In the genomic region with DNA sequence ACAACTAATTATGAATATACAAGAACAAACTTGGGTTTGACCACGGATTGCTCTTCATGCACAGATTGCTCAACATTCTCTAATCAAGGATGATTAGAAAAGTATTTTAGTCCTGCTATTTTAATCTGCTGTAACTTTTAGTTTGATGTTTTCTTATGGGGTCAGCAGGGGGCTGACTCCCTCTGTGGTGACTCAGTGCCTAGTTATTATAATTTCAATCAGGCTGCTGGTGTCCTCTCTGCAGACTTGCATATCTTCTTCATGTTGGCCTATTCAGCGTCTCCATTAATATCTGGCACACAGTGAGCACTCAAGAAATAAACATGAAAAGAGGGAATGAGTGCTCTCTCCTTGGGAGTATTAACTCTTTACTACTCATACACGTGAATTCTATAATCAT, we compare ENCODE assay signal across 31 cellular contexts.
"Had no signal": no experiment of that assay in that cellular context is flagged by ENCODE, and none has a peak within 500 bp of the region (broad histone marks: within the 10 kb centered on the region; RNA-seq: fewer than 3 reads in every experiment).

No MANE protein-coding gene starts in this region.

- H3K27me3 ChIP-seq: cardiac muscle cell, dorsolateral prefrontal cortex, gastroesophageal sphincter had no signal

- DNase-seq: activated CD4-positive, alpha-beta T cell treated with anti-CD3 and anti-CD28 coated beads for 1 hour; activated CD4-positive, alpha-beta T cell treated with anti-CD3 and anti-CD28 coated beads, Interleukin-2, amount 50 U/mL, for 1 hour; activated CD8-positive, alpha-beta T cell treated with anti-CD3 and anti-CD28 coated beads for 36 hours; activated T-cell treated with anti-CD3 and anti-CD28 coated beads, Interleukin-2, amount 50 U/mL, for 4 hours; cerebellar nuclear complex; dorsolateral prefrontal cortex; effector memory CD8-positive, alpha-beta T cell; erythroblast; head of caudate nucleus; hippocampal formation; immature natural killer cell; lower lobe of right lung; mesenchymal stem cell; natural killer cell; stimulated activated CD4-positive, alpha-beta T cell treated with anti-CD3 and anti-CD28 coated beads, Interleukin-4, amount 100 ng/mL, for 24 hours; T-helper 2 cell; trophoblast cell had no signal

- H3K36me3 ChIP-seq: cardiac muscle cell, gastroesophageal sphincter, lower lobe of right lung, thoracic aorta had no signal

- H3K27me3 Mint-ChIP-seq: activated CD8-positive, alpha-beta T cell treated with anti-CD3 and anti-CD28 coated beads for 36 hours; effector memory CD8-positive, alpha-beta T cell; stimulated activated naive CD8-positive, alpha-beta T cell treated with anti-CD3 and anti-CD28 coated beads, Interleukin-15, Interleukin-2, amounts not matched to agents 100 ng/mL and 50 ng/mL, for 24 hours had no signal

- H3K4me1 Mint-ChIP-seq: immature natural killer cell; natural killer cell; stimulated activated effector memory CD8-positive, alpha-beta T cell treated with anti-CD3 and anti-CD28 coated beads, Interleukin-12 subunit alpha, Interleukin-12 subunit beta, amount 100 ng/mL, for 72 hours had no signal

- ATAC-seq: activated CD8-positive, alpha-beta T cell treated with anti-CD3 and anti-CD28 coated beads for 36 hours; activated naive CD4-positive, alpha-beta T cell treated with anti-CD3 and anti-CD28 coated beads, Interleukin-2, amount 50 U/mL, for 72 hours; activated T-cell treated with anti-CD3 and anti-CD28 coated beads, Interleukin-2, amount 50 U/mL, for 4 hours; effector memory CD8-positive, alpha-beta T cell; gastroesophageal sphincter; left lobe of liver; lower lobe of right lung; natural killer cell; sciatic nerve; stimulated activated effector memory CD8-positive, alpha-beta T cell treated with anti-CD3 and anti-CD28 coated beads, Interleukin-12 subunit alpha, Interleukin-12 subunit beta, amount 100 ng/mL, for 72 hours; WTC11 had no signal

- H3K27ac Mint-ChIP-seq: activated CD8-positive, alpha-beta T cell treated with anti-CD3 and anti-CD28 coated beads for 36 hours; activated naive CD4-positive, alpha-beta T cell treated with anti-CD3 and anti-CD28 coated beads, Interleukin-2, amount 50 U/mL, for 72 hours; activated T-helper 2 cell treated with anti-CD3 and anti-CD28 coated beads, Interferon-gamma antibody, Interleukin-2, Interleukin-4, amounts not matched to agents 10 μg/mL and 5 μg/mL and 100 μg/mL, durations not matched to agents 14 hours and 24 hours and 36 hours; brain; effector memory CD8-positive, alpha-beta T cell; immature natural killer cell; natural killer cell; stimulated activated effector memory CD8-positive, alpha-beta T cell treated with anti-CD3 and anti-CD28 coated beads, Interleukin-12 subunit alpha, Interleukin-12 subunit beta, amount 100 ng/mL, for 72 hours; stimulated activated naive CD8-positive, alpha-beta T cell treated with anti-CD3 and anti-CD28 coated beads, Interleukin-15, Interleukin-2, amounts not matched to agents 100 ng/mL and 50 ng/mL, for 24 hours; WTC11 had no signal

- H3K4me3 ChIP-seq: cardiac muscle cell, coronary artery, dorsolateral prefrontal cortex, gastroesophageal sphincter, lower lobe of right lung, skin epidermis, thoracic aorta had no signal

- H3K4me1 ChIP-seq: gastroesophageal sphincter, lower lobe of right lung had no signal

- H3K4me3 Mint-ChIP-seq: activated CD8-positive, alpha-beta T cell treated with anti-CD3 and anti-CD28 coated beads for 36 hours; activated T-cell treated with anti-CD3 and anti-CD28 coated beads, Interleukin-2, amount 50 U/mL, for 4 hours; brain; effector memory CD8-positive, alpha-beta T cell; immature natural killer cell; natural killer cell; stimulated activated effector memory CD8-positive, alpha-beta T cell treated with anti-CD3 and anti-CD28 coated beads, Interleukin-12 subunit alpha, Interleukin-12 subunit beta, amount 100 ng/mL, for 72 hours; stimulated activated naive CD8-positive, alpha-beta T cell treated with anti-CD3 and anti-CD28 coated beads, Interleukin-15, Interleukin-2, amounts not matched to agents 100 ng/mL and 50 ng/mL, for 24 hours; WTC11 had no signal

- H3K36me3 Mint-ChIP-seq: activated naive CD4-positive, alpha-beta T cell treated with anti-CD3 and anti-CD28 coated beads, Interleukin-2, amount 50 U/mL, for 72 hours; brain; natural killer cell; stimulated activated effector memory CD8-positive, alpha-beta T cell treated with anti-CD3 and anti-CD28 coated beads, Interleukin-12 subunit alpha, Interleukin-12 subunit beta, amount 100 ng/mL, for 72 hours had no signal

- H3K9me3 Mint-ChIP-seq: activated CD8-positive, alpha-beta T cell treated with anti-CD3 and anti-CD28 coated beads for 36 hours; activated naive CD4-positive, alpha-beta T cell treated with anti-CD3 and anti-CD28 coated beads, Interleukin-2, amount 50 U/mL, for 72 hours; activated T-cell treated with anti-CD3 and anti-CD28 coated beads, Interleukin-2, amount 50 U/mL, for 4 hours; activated T-helper 2 cell treated with anti-CD3 and anti-CD28 coated beads, Interferon-gamma antibody, Interleukin-2, Interleukin-4, amounts not matched to agents 10 μg/mL and 5 μg/mL and 100 μg/mL, durations not matched to agents 14 hours and 24 hours and 36 hours; immature natural killer cell; stimulated activated naive CD8-positive, alpha-beta T cell treated with anti-CD3 and anti-CD28 coated beads, Interleukin-15, Interleukin-2, amounts not matched to agents 100 ng/mL and 50 ng/mL, for 24 hours had no signal

- H3K9me3 ChIP-seq: gastroesophageal sphincter, lower lobe of right lung, thoracic aorta had no signal

- H3K27ac ChIP-seq: cardiac muscle cell, coronary artery, dorsolateral prefrontal cortex, gastroesophageal sphincter, lower lobe of right lung, skin epidermis, thoracic aorta had no signal

- FAIRE-seq: urothelium cell line had no signal
